In genomic region chr2:233075141-233075965, GRCh38 we compare ENCODE assay signal across 10 cellular contexts. TPM values are rescaled to one million over a fixed set of nuclear protein-coding genes. Genes with fewer than 3 reads are reported as not detected.
DNase-seq lines count a peak whose midpoint lies in the region; ATAC-seq and TF ChIP-seq lines count a peak whose summit lies in the region.
"Had no signal": no experiment of that assay in that cellular context is flagged by ENCODE, and none has a peak within 500 bp of the region (broad histone marks: within the 10 kb centered on the region; RNA-seq: fewer than 3 reads in every experiment).

No MANE protein-coding gene starts in this region.

- ATAC-seq in HG03095 (IDR thresholded peaks at IDR 0.05; ENCODE audit: unreplicated experiment): peak; percentile 26
- peak; percentile 37 for ATAC-seq in central memory CD8-positive, alpha-beta T cell (replicated peaks; ENCODE audit: extremely low read depth, poor library complexity, severe bottlenecking)

- H3K9me3 Mint-ChIP-seq in activated CD4-positive, alpha-beta memory T cell treated with anti-CD3 and anti-CD28 coated beads, Interleukin-2, amount 10 ng/mL, durations not matched to agents 7 days and 5 days: peaks cover 3% of the 10 kb centered on the region
- H3K9me3 Mint-ChIP-seq in activated CD4-positive, alpha-beta memory T cell treated with anti-CD3 and anti-CD28 coated beads for 36 hours: peaks cover 4% of the 10 kb centered on the region
- H3K9me3 Mint-ChIP-seq in central memory CD8-positive, alpha-beta T cell: peaks cover 5% of the 10 kb centered on the region

- no peak overlapping the region for H3K4me3 Mint-ChIP-seq in activated CD4-positive, alpha-beta memory T cell treated with anti-CD3 and anti-CD28 coated beads, Interleukin-2, amount 10 ng/mL, durations not matched to agents 7 days and 5 days
- H3K4me3 Mint-ChIP-seq in activated CD4-positive, alpha-beta memory T cell treated with anti-CD3 and anti-CD28 coated beads for 36 hours: no peak overlapping the region
- H3K4me3 Mint-ChIP-seq in central memory CD8-positive, alpha-beta T cell: no peak overlapping the region
- H3K4me3 Mint-ChIP-seq: nephron; stimulated activated naive CD8-positive, alpha-beta T cell treated with anti-CD3 and anti-CD28 coated beads, Interleukin-15, Interleukin-2, amounts not matched to agents 100 ng/mL and 50 ng/mL, for 24 hours had no signal

- POLR2A ChIA-PET in activated CD4-positive, alpha-beta memory T cell treated with anti-CD3 and anti-CD28 coated beads, Interleukin-2, amount 10 ng/mL, durations not matched to agents 7 days and 5 days (lab: Charles Lee): interaction anchor here (0.8 to 15.5 kb wide), 7 partner anchors 9 to 188 kb away, joined by 3 to 335 read pairs (median 5); partner anchors contain the start of gene INPP5D
- POLR2A ChIA-PET in activated CD4-positive, alpha-beta memory T cell treated with anti-CD3 and anti-CD28 coated beads for 36 hours (lab: Charles Lee): interaction anchor here (1.0 to 1.4 kb wide), 2 partner anchors 13 to 15 kb away, joined by 6 read pairs; partner anchors contain the start of gene INPP5D

- peak; percentile 22 for DNase-seq in activated CD4-positive, alpha-beta memory T cell treated with anti-CD3 and anti-CD28 coated beads, Interleukin-2, amount 10 ng/mL, durations not matched to agents 7 days and 5 days
- DNase-seq in activated CD4-positive, alpha-beta memory T cell treated with anti-CD3 and anti-CD28 coated beads for 36 hours: no peak
- no peak for DNase-seq in central memory CD8-positive, alpha-beta T cell (ENCODE audit: low spot score in 2 of 2)
- DNase-seq in stomach: peak; percentile 25
- DNase-seq in cerebellum (ENCODE audit: low spot score): no peak
- DNase-seq in NCI-H146 treated with DMSO at 0.1 percent for 48 hours (lab: John Stamatoyannopoulos, UW; ENCODE audit: unreplicated experiment): no peak
- DNase-seq in central memory CD4-positive, alpha-beta T cell: no peak

- H3K4me1 Mint-ChIP-seq in activated CD4-positive, alpha-beta memory T cell treated with anti-CD3 and anti-CD28 coated beads, Interleukin-2, amount 10 ng/mL, durations not matched to agents 7 days and 5 days: peaks cover 47% of the 10 kb centered on the region
- H3K4me1 Mint-ChIP-seq in activated CD4-positive, alpha-beta memory T cell treated with anti-CD3 and anti-CD28 coated beads for 36 hours (ENCODE audit: low read depth): peaks cover 39% of the 10 kb centered on the region
- H3K4me1 Mint-ChIP-seq in central memory CD8-positive, alpha-beta T cell: peaks cover 36% of the 10 kb centered on the region

- peaks cover 4 to 52% (median 9%) of the 10 kb centered on the region in 4 donors for H3K4me1 ChIP-seq in stomach

- peak overlapping the region in 4 of 5 donors; percentile 1 to 68 (median 52) for H3K27ac ChIP-seq in stomach

- no peaks in the 10 kb centered on the region for H3K27me3 Mint-ChIP-seq in activated CD4-positive, alpha-beta memory T cell treated with anti-CD3 and anti-CD28 coated beads, Interleukin-2, amount 10 ng/mL, durations not matched to agents 7 days and 5 days
- H3K27me3 Mint-ChIP-seq in activated CD4-positive, alpha-beta memory T cell treated with anti-CD3 and anti-CD28 coated beads for 36 hours: no peaks in the 10 kb centered on the region
- H3K27me3 Mint-ChIP-seq in central memory CD8-positive, alpha-beta T cell: no peaks in the 10 kb centered on the region
- H3K27me3 Mint-ChIP-seq: stimulated activated naive CD8-positive, alpha-beta T cell treated with anti-CD3 and anti-CD28 coated beads, Interleukin-15, Interleukin-2, amounts not matched to agents 100 ng/mL and 50 ng/mL, for 24 hours had no signal

- TF ChIP-seq POLR2A in stomach (IDR thresholded peaks at IDR 0.05): no peak

- H3K4me3 ChIP-seq in stomach: no peak overlapping the region

- no peak for TF ChIP-seq CTCF in stomach (IDR thresholded peaks at IDR 0.05)

- 58 to 64% (median 60%) methylated on average over 6 of the region's 6 CpGs for WGBS in stomach, 5 donors

- peaks cover 41% of the 10 kb centered on the region for H3K36me3 Mint-ChIP-seq in activated CD4-positive, alpha-beta memory T cell treated with anti-CD3 and anti-CD28 coated beads, Interleukin-2, amount 10 ng/mL, durations not matched to agents 7 days and 5 days (ENCODE audit: low read depth)
- H3K36me3 Mint-ChIP-seq in activated CD4-positive, alpha-beta memory T cell treated with anti-CD3 and anti-CD28 coated beads for 36 hours: peaks cover 21% of the 10 kb centered on the region
- H3K36me3 Mint-ChIP-seq in central memory CD8-positive, alpha-beta T cell (ENCODE audit: insufficient read depth): peaks cover 29% of the 10 kb centered on the region

- intact Hi-C loops in activated CD4-positive, alpha-beta memory T cell treated with anti-CD3 and anti-CD28 coated beads for 36 hours (cut with micrococcal nuclease): no loop called here
- intact Hi-C loops in stomach (cut with DNase I; ENCODE audit: low total_unique reads): no loop called here

- peaks cover 0 to 5% (median 0%) of the 10 kb centered on the region in 4 donors for H3K9me3 ChIP-seq in stomach

- H3K36me3 ChIP-seq in stomach: peaks cover 0 to 4% (median 0%) of the 10 kb centered on the region in 4 donors

- CTCF ChIA-PET in activated CD4-positive, alpha-beta memory T cell treated with anti-CD3 and anti-CD28 coated beads, Interleukin-2, amount 10 ng/mL, durations not matched to agents 7 days and 5 days (lab: Charles Lee): interaction anchor here (0.6 to 4.7 kb wide), 6 partner anchors 10 to 176 kb away, joined by 3 to 35 read pairs (median 4); partner anchors contain the start of genes ATG16L1 and INPP5D
- CTCF ChIA-PET in activated CD4-positive, alpha-beta memory T cell treated with anti-CD3 and anti-CD28 coated beads for 36 hours (lab: Charles Lee): interaction anchor here (2.3 kb wide), 1 partner anchor 14 kb away, joined by 18 read pairs; the partner anchor contains the start of gene INPP5D

- no peak for TF ChIP-seq EP300 in stomach (IDR thresholded peaks at IDR 0.05)

- no peaks in the 10 kb centered on the region for H3K27me3 ChIP-seq in stomach

- H3K27ac Mint-ChIP-seq in activated CD4-positive, alpha-beta memory T cell treated with anti-CD3 and anti-CD28 coated beads, Interleukin-2, amount 10 ng/mL, durations not matched to agents 7 days and 5 days: no peak overlapping the region
- H3K27ac Mint-ChIP-seq in activated CD4-positive, alpha-beta memory T cell treated with anti-CD3 and anti-CD28 coated beads for 36 hours: no peak overlapping the region
- no peak overlapping the region for H3K27ac Mint-ChIP-seq in central memory CD8-positive, alpha-beta T cell (ENCODE audit: low read depth)
- H3K27ac Mint-ChIP-seq: nephron; stimulated activated naive CD8-positive, alpha-beta T cell treated with anti-CD3 and anti-CD28 coated beads, Interleukin-15, Interleukin-2, amounts not matched to agents 100 ng/mL and 50 ng/mL, for 24 hours had no signal

RNA-seq across cellular contexts. Expression of gene INPP5D, which starts 15.2 kb away (rescaled TPM):
- total RNA-seq in activated CD4-positive, alpha-beta memory T cell treated with anti-CD3 and anti-CD28 coated beads, Interleukin-2, amount 10 ng/mL, durations not matched to agents 7 days and 5 days: 100 to 1,000 TPM; 157 to 163 TPM
- total RNA-seq in activated CD4-positive, alpha-beta memory T cell treated with anti-CD3 and anti-CD28 coated beads for 36 hours: 10 to 100 TPM; 52.4 to 54.9 TPM
- 100 to 1,000 TPM in 1 of 5 donors, 10 to 100 TPM in 2, 1 to 10 TPM in 2; 8.1 to 564 (median 11.2) TPM for total RNA-seq in stomach
- polyA plus RNA-seq in stomach: 1 to 10 TPM; 3.7 to 5.2 (median 4.7) TPM
- total RNA-seq in cerebellum: 4.9 TPM

RNA-seq across cellular contexts. Expression of gene NEU2, which starts 42.9 kb away (rescaled TPM):
- not detected for total RNA-seq in activated CD4-positive, alpha-beta memory T cell treated with anti-CD3 and anti-CD28 coated beads, Interleukin-2, amount 10 ng/mL, durations not matched to agents 7 days and 5 days
- total RNA-seq in activated CD4-positive, alpha-beta memory T cell treated with anti-CD3 and anti-CD28 coated beads for 36 hours: not detected
- total RNA-seq in stomach: not detected
- polyA plus RNA-seq in stomach: not detected
- total RNA-seq in cerebellum: not detected

Comparison
In these comparisons a context has a peak if more than half of its experiments do, and no peak if none do; other contexts are left out.
1. DNase-seq: peak in activated CD4-positive, alpha-beta memory T cell treated with anti-CD3 and anti-CD28 coated beads, Interleukin-2, amount 10 ng/mL, durations not matched to agents 7 days and 5 days (single experiment) and stomach (single experiment); none in activated CD4-positive, alpha-beta memory T cell treated with anti-CD3 and anti-CD28 coated beads for 36 hours (single experiment), central memory CD8-positive, alpha-beta T cell (0 of 2), cerebellum (single experiment), NCI-H146 treated with DMSO at 0.1 percent for 48 hours (single experiment) and central memory CD4-positive, alpha-beta T cell (single experiment).